Comparison of ENCODE assay signal across 8 cellular contexts in genomic region chr16:70438983-70439862, GRCh38. TPM values are rescaled to one million over a fixed set of nuclear protein-coding genes. Genes with fewer than 3 reads are reported as not detected.
DNase-seq lines count a peak whose midpoint lies in the region; ATAC-seq and TF ChIP-seq lines count a peak whose summit lies in the region.

Gene ST3GAL2, minus strand, starts transcription at chr16:70439100. Its CDS starts 40,570 bp downstream, at chr16:70398530.

- H3K4me1 Mint-ChIP-seq in natural killer cell = peaks cover 19 to 24% of the 10 kb centered on the region in 2 donors

- H3K79me2 ChIP-seq in fibroblast of lung (ENCODE audit: control insufficient read depth, insufficient read depth, low read length) = peaks cover 19% of the 10 kb centered on the region

- H3K36me3 Mint-ChIP-seq in natural killer cell = no peaks in the 10 kb centered on the region

- peak within 1 kb of the TSS; percentile 96 for H3K4me3 Mint-ChIP-seq in natural killer cell

- peak; percentile 80 for ATAC-seq in GM21619 (IDR thresholded peaks at IDR 0.05; ENCODE audit: unreplicated experiment)
- peak; percentile 96 to 99 (median 96) for ATAC-seq in natural killer cell

- peak within 1 kb of the TSS; percentile 59 for H3K9ac ChIP-seq in fibroblast of lung (ENCODE audit: insufficient read depth, low read length)

- peaks cover 18% of the 10 kb centered on the region for H3K4me1 ChIP-seq in fibroblast of lung (ENCODE audit: control insufficient read depth, extremely low read depth, insufficient read depth, low read length)

- TF ChIP-seq CTCF in fibroblast of lung (conservative IDR thresholded peaks at IDR 0.05 in 1 of 2, IDR thresholded peaks at IDR 0.05 in 1 of 2; ENCODE audit: low read depth in 1 of 2, low read length in 2 of 2) = no peak
- TF ChIP-seq CTCF in natural killer cell (IDR thresholded peaks at IDR 0.05) = no peak

- peak within 1 kb of the TSS; percentile 100 for H3K4me2 ChIP-seq in fibroblast of lung (ENCODE audit: extremely low read depth, insufficient read depth, low read length)

- H3K36me3 ChIP-seq in fibroblast of lung (ENCODE audit: control insufficient read depth, insufficient read depth, low read length) = peaks cover 4% of the 10 kb centered on the region

- peak within 1 kb of the TSS; percentile 51 for H3K27ac ChIP-seq in fibroblast of lung (ENCODE audit: insufficient read depth, low read length)

- peak within 1 kb of the TSS; percentile 74 to 80 (median 80) for H3K4me3 ChIP-seq in fibroblast of lung (replicated peaks in 1 of 4; ENCODE audit: control extremely low read depth in 1 of 4, insufficient read depth in 1 of 4, low read depth in 3 of 4, low read length in 4 of 4)

- no peaks in the 10 kb centered on the region for H3K9me3 ChIP-seq in fibroblast of lung (ENCODE audit: control insufficient read depth, insufficient read depth, low read depth, low read length)

- H4K20me1 ChIP-seq in fibroblast of lung (ENCODE audit: control insufficient read depth, extremely low read depth, insufficient read depth, low read length) = no peaks in the 10 kb centered on the region

- H3K27me3 Mint-ChIP-seq in natural killer cell (ENCODE audit: low read depth in 2 of 2) = no peaks in the 10 kb centered on the region

- H3K9me3 Mint-ChIP-seq in natural killer cell = no peaks in the 10 kb centered on the region

- H2AFZ ChIP-seq in fibroblast of lung (ENCODE audit: low read length) = peak within 1 kb of the TSS; percentile 91

- no peaks in the 10 kb centered on the region for H3K27me3 ChIP-seq in fibroblast of lung (ENCODE audit: control insufficient read depth, insufficient read depth, low read length)

- intact Hi-C loops in natural killer cell (cut with micrococcal nuclease) = loop anchor here (1.0 to 5.0 kb wide), 4 partner anchors 15 to 84 kb away; partner anchors contain the start of genes COG4, FCSK and SF3B3

- H3K27ac Mint-ChIP-seq in natural killer cell = peak within 1 kb of the TSS; percentile 74 to 89

- DNase-seq in DMS53 (lab: John Stamatoyannopoulos, UW) (peak; percentile 90), KG1 (lab: John Stamatoyannopoulos, UW) (peak; percentile 61), RPMI8226 (peak; percentile 95), fibroblast of lung (ENCODE audit: low read depth in 2 of 2) (peak; percentile 92), natural killer cell (peak; percentile 85)
- DNase-seq in activated T-helper 1 cell treated with anti-CD3 and anti-CD28 coated beads, Interleukin-2, amount 50 U/mL, for 16 hours (ENCODE audit: low read depth in 1 of 2, low spot score in 1 of 2) = peak; percentile 86 to 88
- peak; percentile 84 to 93 (median 89) for DNase-seq in stimulated activated naive CD4-positive, alpha-beta T cell (lab: John Stamatoyannopoulos, UW)

RNA-seq across cellular contexts. Expression of gene ST3GAL2, which starts in this region (rescaled TPM):
- 9.5 and 17.8 TPM in 2 replicates for total RNA-seq in fibroblast of lung
- polyA plus RNA-seq in fibroblast of lung = 13.1 and 13.5 TPM in 2 replicates
- 16.2 and 17.6 TPM in 2 replicates for polyA plus RNA-seq in fibroblast of lung (2012)
- 59.6 and 59.9 TPM in 2 replicates for polyA minus RNA-seq in fibroblast of lung (ENCODE audit: low replicate concordance)
- 10 to 100 TPM; 25.9 to 39.1 (median 36.9) TPM for total RNA-seq in natural killer cell

Comparison
In these comparisons a context has a peak if more than half of its experiments do, and no peak if none do; other contexts are left out.
1. Peak in every context shown above with its lines: DNase-seq, ATAC-seq, H3K4me3 ChIP-seq and H3K27ac ChIP-seq.